In genomic region chr1:23193391-23194118, GRCh38 we compare ENCODE assay signal across 1 cellular context.
TF ChIP-seq lines count a peak whose summit lies in the region.

No MANE protein-coding gene starts in this region.

TF ChIP-seq in IMR-90, 13 proteins besides CTCF, POLR2A, EP300 and RAD21:
- TF ChIP-seq NFE2L2 (IDR thresholded peaks at IDR 0.05; ENCODE audit: low read depth, low read length), result no peak
- TF ChIP-seq FOS (IDR thresholded peaks at IDR 0.05; ENCODE audit: low read depth, low read length), result no peak
- no peak for TF ChIP-seq ELK1 (IDR thresholded peaks at IDR 0.05; ENCODE audit: borderline replicate concordance, low read depth, low read length)
- no peak for TF ChIP-seq SMC3 (IDR thresholded peaks at IDR 0.05; ENCODE audit: low read depth, low read length)
- no peak for TF ChIP-seq RFX5 (IDR thresholded peaks at IDR 0.05; ENCODE audit: low read depth, low read length)
- TF ChIP-seq RCOR1 (IDR thresholded peaks at IDR 0.05; ENCODE audit: insufficient replicate concordance, low read length), result no peak
- TF ChIP-seq MXI1 (IDR thresholded peaks at IDR 0.05; ENCODE audit: borderline replicate concordance, low read depth, low read length), result no peak
- TF ChIP-seq CHD1 (IDR thresholded peaks at IDR 0.05; ENCODE audit: low read depth, low read length), result no peak
- TF ChIP-seq MAFK (IDR thresholded peaks at IDR 0.05; ENCODE audit: low read depth, low read length), result no peak
